ENCODE assay signal across 8 cellular contexts in genomic region chr2:61538179-61538919, GRCh38. TPM values are rescaled to one million over a fixed set of nuclear protein-coding genes. Genes with fewer than 3 reads are reported as not detected.
DNase-seq lines count a peak whose midpoint lies in the region; TF ChIP-seq lines count a peak whose summit lies in the region.

Gene XPO1, minus strand, starts transcription at chr2:61538356. Its CDS starts 4,459 bp downstream, at chr2:61533897.

- DNase-seq in CMK (ENCODE audit: low read depth): peak; percentile 99
- peak; percentile 97 for DNase-seq in GM20000 (ENCODE audit: low spot score)
- peak; percentile 99 for DNase-seq in HT-29 (ENCODE audit: low spot score)
- peak; percentile 100 for DNase-seq in NOMO-1 (lab: John Stamatoyannopoulos, UW; ENCODE audit: unreplicated experiment in 2 of 2)
- DNase-seq in effector memory CD4-positive, alpha-beta T cell: peak; percentile 95 to 98 (median 98)
- DNase-seq in medulla oblongata (ENCODE audit: extremely low spot score): peak; percentile 99
- peak; percentile 98 for DNase-seq in stimulated activated CD8-positive, alpha-beta memory T cell treated with anti-CD3 and anti-CD28 coated beads, Interleukin-12 subunit alpha, Interleukin-12 subunit beta, amount 100 ng/mL, for 1 hour (ENCODE audit: low read depth)

- H3K4me1 ChIP-seq in effector memory CD4-positive, alpha-beta T cell (ENCODE audit: control insufficient read depth, insufficient read depth, low read length, poor library complexity, severe bottlenecking): peaks cover 20% of the 10 kb centered on the region

- CTCF ChIA-PET in activated CD8-positive, alpha-beta memory T cell treated with anti-CD3 and anti-CD28 coated beads for 36 hours (lab: Charles Lee): interaction anchor here (0.9 to 2.2 kb wide), 5 partner anchors 66 to 248 kb away, joined by 3 to 5 read pairs (median 3); no protein-coding TSS in a partner anchor

- H3K27me3 ChIP-seq in effector memory CD4-positive, alpha-beta T cell (replicated peaks; ENCODE audit: control insufficient read depth, insufficient read depth, low read length, poor library complexity, severe bottlenecking): no peaks in the 10 kb centered on the region

- H3K27ac ChIP-seq in effector memory CD4-positive, alpha-beta T cell (ENCODE audit: insufficient read depth, low read length, poor library complexity, severe bottlenecking): peak within 1 kb of the TSS; percentile 98

- no peaks in the 10 kb centered on the region for H3K36me3 ChIP-seq in effector memory CD4-positive, alpha-beta T cell (ENCODE audit: control insufficient read depth, insufficient read depth, low read length)

- TF ChIP-seq CTCF in GM20000 (IDR thresholded peaks at IDR 0.05; ENCODE audit: extremely low read depth, missing control alignments): no peak

- H3K4me3 ChIP-seq in effector memory CD4-positive, alpha-beta T cell (ENCODE audit: insufficient read depth, low read depth, low read length, poor library complexity, severe bottlenecking): peak within 1 kb of the TSS; percentile 85

- POLR2A ChIA-PET in activated CD8-positive, alpha-beta memory T cell treated with anti-CD3 and anti-CD28 coated beads for 36 hours (lab: Charles Lee): interaction anchor here (0.6 to 1.7 kb wide), 10 partner anchors 12 to 919 kb away, joined by 3 to 12 read pairs (median 4); partner anchors contain the start of gene PAPOLG

- H3K9me3 ChIP-seq in effector memory CD4-positive, alpha-beta T cell (ENCODE audit: control insufficient read depth, low read length): no peaks in the 10 kb centered on the region

RNA-seq across cellular contexts. Expression of gene XPO1, which starts in this region (rescaled TPM):
- total RNA-seq in HT-29 (2014; rRNA removed; shearing (Covaris generic)): 85.6 and 101 TPM in 2 replicates
- 100 to 1,000 TPM; 219 to 223 TPM for total RNA-seq in activated CD8-positive, alpha-beta memory T cell treated with anti-CD3 and anti-CD28 coated beads for 36 hours

Comparison
In these comparisons a context has a peak if more than half of its experiments do, and no peak if none do; other contexts are left out.
1. Peak in every context shown above with its lines: DNase-seq, H3K4me3 ChIP-seq and H3K27ac ChIP-seq.